In the genomic region with DNA sequence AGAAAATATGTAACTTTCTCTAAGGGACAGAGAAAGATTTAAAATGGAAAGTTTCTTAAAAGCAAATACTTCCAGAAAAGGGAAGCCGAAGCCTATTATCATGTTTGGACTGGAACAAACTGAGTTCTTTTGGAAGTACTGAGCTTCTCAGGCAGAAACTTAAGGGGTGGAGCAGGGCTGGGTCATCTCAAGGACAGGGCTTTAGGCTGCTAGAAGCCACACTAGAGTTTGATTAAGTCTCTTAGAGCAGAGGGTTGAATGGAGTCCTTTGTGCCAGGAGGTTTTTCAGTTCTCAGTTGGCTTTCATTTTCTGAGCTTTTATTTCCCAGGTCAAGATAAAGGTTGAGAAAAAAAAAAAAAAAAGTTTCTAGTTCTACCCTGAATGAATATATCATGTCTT, we compare ENCODE assay signal across 2 cellular contexts.
TF ChIP-seq lines count a peak whose summit lies in the region.

No MANE protein-coding gene starts in this region.

TF ChIP-seq in GM23338, 12 proteins besides CTCF, POLR2A, EP300 and RAD21 (continues in another document):
- TF ChIP-seq, protein P1, sequence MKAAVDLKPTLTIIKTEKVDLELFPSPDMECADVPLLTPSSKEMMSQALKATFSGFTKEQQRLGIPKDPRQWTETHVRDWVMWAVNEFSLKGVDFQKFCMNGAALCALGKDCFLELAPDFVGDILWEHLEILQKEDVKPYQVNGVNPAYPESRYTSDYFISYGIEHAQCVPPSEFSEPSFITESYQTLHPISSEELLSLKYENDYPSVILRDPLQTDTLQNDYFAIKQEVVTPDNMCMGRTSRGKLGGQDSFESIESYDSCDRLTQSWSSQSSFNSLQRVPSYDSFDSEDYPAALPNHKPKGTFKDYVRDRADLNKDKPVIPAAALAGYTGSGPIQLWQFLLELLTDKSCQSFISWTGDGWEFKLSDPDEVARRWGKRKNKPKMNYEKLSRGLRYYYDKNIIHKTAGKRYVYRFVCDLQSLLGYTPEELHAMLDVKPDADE (IDR thresholded peaks at IDR 0.05), result no peak
- TF ChIP-seq JUNB (IDR thresholded peaks at IDR 0.05; ENCODE audit: unreplicated experiment), result no peak
- TF ChIP-seq ZNF114 (CRISPR knock-in tag; IDR thresholded peaks at IDR 0.05), result no peak
- TF ChIP-seq POLR2AphosphoS5 (IDR thresholded peaks at IDR 0.05; ENCODE audit: low read depth), result no peak
- TF ChIP-seq ZNF331 (CRISPR knock-in tag; IDR thresholded peaks at IDR 0.05; ENCODE audit: low read depth), result no peak
- TF ChIP-seq NANOG (IDR thresholded peaks at IDR 0.05; ENCODE audit: borderline replicate concordance), result no peak
- no peak for TF ChIP-seq EZH2phosphoT487 (IDR thresholded peaks at IDR 0.05; ENCODE audit: unreplicated experiment)
- TF ChIP-seq STAT1 (IDR thresholded peaks at IDR 0.05; ENCODE audit: unreplicated experiment), result no peak
- TF ChIP-seq, protein P2, sequence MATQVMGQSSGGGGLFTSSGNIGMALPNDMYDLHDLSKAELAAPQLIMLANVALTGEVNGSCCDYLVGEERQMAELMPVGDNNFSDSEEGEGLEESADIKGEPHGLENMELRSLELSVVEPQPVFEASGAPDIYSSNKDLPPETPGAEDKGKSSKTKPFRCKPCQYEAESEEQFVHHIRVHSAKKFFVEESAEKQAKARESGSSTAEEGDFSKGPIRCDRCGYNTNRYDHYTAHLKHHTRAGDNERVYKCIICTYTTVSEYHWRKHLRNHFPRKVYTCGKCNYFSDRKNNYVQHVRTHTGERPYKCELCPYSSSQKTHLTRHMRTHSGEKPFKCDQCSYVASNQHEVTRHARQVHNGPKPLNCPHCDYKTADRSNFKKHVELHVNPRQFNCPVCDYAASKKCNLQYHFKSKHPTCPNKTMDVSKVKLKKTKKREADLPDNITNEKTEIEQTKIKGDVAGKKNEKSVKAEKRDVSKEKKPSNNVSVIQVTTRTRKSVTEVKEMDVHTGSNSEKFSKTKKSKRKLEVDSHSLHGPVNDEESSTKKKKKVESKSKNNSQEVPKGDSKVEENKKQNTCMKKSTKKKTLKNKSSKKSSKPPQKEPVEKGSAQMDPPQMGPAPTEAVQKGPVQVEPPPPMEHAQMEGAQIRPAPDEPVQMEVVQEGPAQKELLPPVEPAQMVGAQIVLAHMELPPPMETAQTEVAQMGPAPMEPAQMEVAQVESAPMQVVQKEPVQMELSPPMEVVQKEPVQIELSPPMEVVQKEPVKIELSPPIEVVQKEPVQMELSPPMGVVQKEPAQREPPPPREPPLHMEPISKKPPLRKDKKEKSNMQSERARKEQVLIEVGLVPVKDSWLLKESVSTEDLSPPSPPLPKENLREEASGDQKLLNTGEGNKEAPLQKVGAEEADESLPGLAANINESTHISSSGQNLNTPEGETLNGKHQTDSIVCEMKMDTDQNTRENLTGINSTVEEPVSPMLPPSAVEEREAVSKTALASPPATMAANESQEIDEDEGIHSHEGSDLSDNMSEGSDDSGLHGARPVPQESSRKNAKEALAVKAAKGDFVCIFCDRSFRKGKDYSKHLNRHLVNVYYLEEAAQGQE (IDR thresholded peaks at IDR 0.05; ENCODE audit: unreplicated experiment), result no peak
- TF ChIP-seq CREB1 (CRISPR knock-in tag; IDR thresholded peaks at IDR 0.05; ENCODE audit: low read depth), result no peak

TF ChIP-seq in H1, 55 proteins besides CTCF, POLR2A, EP300 and RAD21:
- TF ChIP-seq SIN3A (conservative IDR thresholded peaks at IDR 0.05 in 1 of 2, IDR thresholded peaks at IDR 0.05 in 1 of 2; ENCODE audit: low read depth in 1 of 2, low read length in 2 of 2), result no peak
- TF ChIP-seq, protein P3, sequence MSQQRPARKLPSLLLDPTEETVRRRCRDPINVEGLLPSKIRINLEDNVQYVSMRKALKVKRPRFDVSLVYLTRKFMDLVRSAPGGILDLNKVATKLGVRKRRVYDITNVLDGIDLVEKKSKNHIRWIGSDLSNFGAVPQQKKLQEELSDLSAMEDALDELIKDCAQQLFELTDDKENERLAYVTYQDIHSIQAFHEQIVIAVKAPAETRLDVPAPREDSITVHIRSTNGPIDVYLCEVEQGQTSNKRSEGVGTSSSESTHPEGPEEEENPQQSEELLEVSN (IDR thresholded peaks at IDR 0.05), result no peak
- TF ChIP-seq SUZ12 (IDR thresholded peaks at IDR 0.05; ENCODE audit: low read length), result no peak
- no peak for TF ChIP-seq KDM5A (IDR thresholded peaks at IDR 0.05; ENCODE audit: low read length)
- no peak for TF ChIP-seq CEBPB (IDR thresholded peaks at IDR 0.05; ENCODE audit: low read depth, low read length)
